9 cellular contexts compared by ENCODE assay signal in the genomic region with DNA sequence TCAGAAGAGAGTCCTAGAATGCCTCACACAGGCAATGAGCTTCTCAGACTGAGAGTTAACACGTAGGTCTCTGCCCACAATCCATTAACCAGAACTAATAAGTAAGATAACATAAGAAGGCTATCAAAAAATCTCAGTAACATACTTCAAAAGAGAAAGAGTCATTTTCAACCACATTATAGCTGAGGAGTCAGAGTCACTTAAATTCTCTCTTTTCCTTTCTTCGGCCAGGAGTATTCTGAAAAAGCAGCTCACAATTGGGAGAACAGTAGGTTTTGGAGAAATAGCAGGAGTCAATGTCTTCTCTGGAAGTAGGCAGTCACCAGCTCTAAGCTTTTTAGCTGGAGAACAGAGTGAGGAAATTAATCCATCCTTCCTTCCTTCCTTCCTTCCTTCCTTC.
"Had no signal": no experiment of that assay in that cellular context is flagged by ENCODE, and none has a peak within 500 bp of the region (broad histone marks: within the 10 kb centered on the region; RNA-seq: fewer than 3 reads in every experiment).

No MANE protein-coding gene starts in this region.

- ATAC-seq: GM23338, HCT116 had no signal

- H3K9me3 ChIP-seq: HAP-1 had no signal

- H3K36me3 ChIP-seq: HAP-1 had no signal

- H3K4me3 ChIP-seq: GM23248, GM23338, HAP-1 had no signal

- H3K9ac ChIP-seq: GM23248 had no signal

- DNase-seq: GM23248, GOT3, H7, H9, HCEC 1CT, HFFc6 had no signal

- H3K4me1 ChIP-seq: HAP-1 had no signal

- H3K27ac ChIP-seq: GM23248 had no signal
